ENCODE assay signal across 8 cellular contexts in the genomic region with DNA sequence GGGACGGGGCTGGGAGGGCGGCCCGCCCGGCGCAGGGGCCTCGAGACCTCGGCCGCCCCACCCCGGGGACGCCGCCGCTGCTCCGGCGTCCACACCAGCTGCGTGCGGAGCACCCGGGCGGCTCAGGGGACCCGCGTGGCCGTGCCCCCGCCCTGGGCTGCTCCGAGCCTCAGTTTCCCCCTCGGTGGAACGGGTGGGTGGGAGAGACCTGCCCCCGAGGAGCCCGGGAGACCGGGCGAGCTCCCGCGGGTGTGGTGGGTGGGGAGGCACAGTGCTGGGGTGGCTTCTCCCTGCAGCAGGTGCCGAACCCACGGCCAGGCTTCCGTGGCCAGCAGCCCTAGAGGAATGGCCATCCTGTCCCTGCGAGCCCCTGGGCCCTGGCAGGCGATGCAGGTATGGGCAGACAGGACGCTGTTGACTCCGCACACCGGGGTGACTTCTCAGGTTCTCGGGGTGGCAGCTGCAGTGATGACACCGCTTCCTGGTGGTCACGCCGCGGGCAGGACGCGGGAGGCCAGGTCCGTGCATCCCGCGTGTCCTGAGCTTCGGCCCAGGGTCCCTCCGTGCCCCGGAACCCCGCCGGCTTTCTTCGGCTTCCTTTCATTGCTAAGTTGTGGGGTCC. TPM values are rescaled to one million over a fixed set of nuclear protein-coding genes. Genes with fewer than 3 reads are reported as not detected.
DNase-seq lines count a peak whose midpoint lies in the region; ATAC-seq and TF ChIP-seq lines count a peak whose summit lies in the region.

No MANE protein-coding gene starts in this region.

- no peaks in the 10 kb centered on the region for H3K36me3 Mint-ChIP-seq in activated CD4-positive, alpha-beta T cell treated with anti-CD3 and anti-CD28 coated beads, Interleukin-2, amount 10 ng/mL, durations not matched to agents 24 days and 14 days (ENCODE audit: low read depth)
- no peaks in the 10 kb centered on the region for H3K36me3 Mint-ChIP-seq in activated naive CD8-positive, alpha-beta T cell treated with anti-CD3 and anti-CD28 coated beads, Interleukin-2, amount 50 U/mL, for 24 hours (ENCODE audit: low read depth)

- peak overlapping the region; percentile 82 for H3K4me3 ChIP-seq in kidney epithelial cell (ENCODE audit: low read depth, low read length)
- peak overlapping the region; percentile 47 to 54 for H3K4me3 ChIP-seq in testis

- TF ChIP-seq CTCF in kidney epithelial cell (IDR thresholded peaks at IDR 0.05; ENCODE audit: insufficient read depth, low read length, poor library complexity, severe bottlenecking) = no peak
- no peak for TF ChIP-seq CTCF in testis (IDR thresholded peaks at IDR 0.05)

- no peak overlapping the region for H3K27ac Mint-ChIP-seq in activated CD4-positive, alpha-beta T cell treated with anti-CD3 and anti-CD28 coated beads, Interleukin-2, amount 10 ng/mL, durations not matched to agents 24 days and 14 days
- H3K27ac Mint-ChIP-seq in activated naive CD8-positive, alpha-beta T cell treated with anti-CD3 and anti-CD28 coated beads, Interleukin-2, amount 50 U/mL, for 24 hours = peak overlapping the region; percentile 54

- H3K27me3 Mint-ChIP-seq in activated CD4-positive, alpha-beta T cell treated with anti-CD3 and anti-CD28 coated beads, Interleukin-2, amount 10 ng/mL, durations not matched to agents 24 days and 14 days = peaks cover 31% of the 10 kb centered on the region
- H3K27me3 Mint-ChIP-seq in activated naive CD8-positive, alpha-beta T cell treated with anti-CD3 and anti-CD28 coated beads, Interleukin-2, amount 50 U/mL, for 24 hours = peaks cover 20% of the 10 kb centered on the region

- no peaks in the 10 kb centered on the region for H3K9me3 ChIP-seq in testis

- H3K27ac ChIP-seq in testis = no peak overlapping the region

- peaks cover 6% of the 10 kb centered on the region for H3K4me1 ChIP-seq in testis

- no peaks in the 10 kb centered on the region for H3K36me3 ChIP-seq in kidney epithelial cell (ENCODE audit: control insufficient read depth, insufficient read depth, low read length)
- no peaks in the 10 kb centered on the region for H3K36me3 ChIP-seq in testis (ENCODE audit: low read depth, missing control alignments)

- H3K27me3 ChIP-seq in kidney epithelial cell (ENCODE audit: control insufficient read depth, insufficient read depth, low read length) (no peaks in the 10 kb centered on the region), testis (no peaks in the 10 kb centered on the region)

- WGBS in testis, 2 donors = 31 to 40% methylated on average over 1 to 26 of the region's 55 CpGs

- no peaks in the 10 kb centered on the region for H3K9me3 Mint-ChIP-seq in activated CD4-positive, alpha-beta T cell treated with anti-CD3 and anti-CD28 coated beads, Interleukin-2, amount 10 ng/mL, durations not matched to agents 24 days and 14 days
- no peaks in the 10 kb centered on the region for H3K9me3 Mint-ChIP-seq in activated naive CD8-positive, alpha-beta T cell treated with anti-CD3 and anti-CD28 coated beads, Interleukin-2, amount 50 U/mL, for 24 hours

- peak overlapping the region; percentile 83 for H3K4me3 Mint-ChIP-seq in activated CD4-positive, alpha-beta T cell treated with anti-CD3 and anti-CD28 coated beads, Interleukin-2, amount 10 ng/mL, durations not matched to agents 24 days and 14 days
- peak overlapping the region; percentile 67 for H3K4me3 Mint-ChIP-seq in activated naive CD8-positive, alpha-beta T cell treated with anti-CD3 and anti-CD28 coated beads, Interleukin-2, amount 50 U/mL, for 24 hours

- intact Hi-C loops in activated CD4-positive, alpha-beta T cell treated with anti-CD3 and anti-CD28 coated beads, Interleukin-2, amount 10 ng/mL, durations not matched to agents 24 days and 14 days (cut with micrococcal nuclease) = loop anchor here (2.0 to 5.0 kb wide), 2 partner anchors 24 to 73 kb away; no protein-coding TSS in a partner anchor
- intact Hi-C loops in testis (cut with DNase I; ENCODE audit: low total_unique reads) = no loop called here

- no peak for ATAC-seq in activated naive CD8-positive, alpha-beta T cell treated with anti-CD3 and anti-CD28 coated beads, Interleukin-2, amount 50 U/mL, for 24 hours

- DNase-seq in activated CD4-positive, alpha-beta T cell treated with anti-CD3 and anti-CD28 coated beads, Interleukin-2, amount 10 ng/mL, durations not matched to agents 24 days and 14 days = no peak
- no peak for DNase-seq in activated CD4-positive, alpha-beta T cell treated with anti-CD3 and anti-CD28 coated beads for 1 hour
- DNase-seq in activated naive CD8-positive, alpha-beta T cell treated with anti-CD3 and anti-CD28 coated beads, Interleukin-2, amount 50 U/mL, for 24 hours = no peak
- DNase-seq in kidney epithelial cell (ENCODE audit: low read depth) = no peak
- no peak for DNase-seq in testis
- DNase-seq in DMS79 (lab: John Stamatoyannopoulos, UW) = no peak
- DNase-seq in ureter (ENCODE audit: low spot score) = no peak
- no peak for DNase-seq in GDM1 (lab: John Stamatoyannopoulos, UW)

- TF ChIP-seq POLR2A in testis (IDR thresholded peaks at IDR 0.05) = no peak

- H3K4me1 Mint-ChIP-seq in activated CD4-positive, alpha-beta T cell treated with anti-CD3 and anti-CD28 coated beads, Interleukin-2, amount 10 ng/mL, durations not matched to agents 24 days and 14 days = peaks cover 7% of the 10 kb centered on the region
- peaks cover 31% of the 10 kb centered on the region for H3K4me1 Mint-ChIP-seq in activated naive CD8-positive, alpha-beta T cell treated with anti-CD3 and anti-CD28 coated beads, Interleukin-2, amount 50 U/mL, for 24 hours

RNA-seq across cellular contexts. Expression of a gene that starts 0.7 kb away (rescaled TPM):
- 39.0 and 42.2 TPM in 2 replicates for total RNA-seq in activated CD4-positive, alpha-beta T cell treated with anti-CD3 and anti-CD28 coated beads, Interleukin-2, amount 10 ng/mL, durations not matched to agents 24 days and 14 days
- total RNA-seq in kidney epithelial cell = 101 and 107 TPM in 2 replicates
- 10 to 100 TPM; 38.1 to 46.4 TPM for total RNA-seq in testis
- polyA plus RNA-seq in testis (ENCODE audit: insufficient read depth, low read depth, low replicate concordance) = 26.8 TPM
- 45.9 TPM for total RNA-seq in ureter

RNA-seq across cellular contexts. Expression of a gene that starts 26.1 kb away (rescaled TPM):
- total RNA-seq in activated CD4-positive, alpha-beta T cell treated with anti-CD3 and anti-CD28 coated beads, Interleukin-2, amount 10 ng/mL, durations not matched to agents 24 days and 14 days = 2.2 and 2.6 TPM in 2 replicates
- total RNA-seq in kidney epithelial cell (599 and 683 TPM in 2 replicates), testis (10 to 100 TPM; 38.8 to 61.7 TPM), ureter (4.1 TPM)
- 56.5 TPM for polyA plus RNA-seq in testis (ENCODE audit: insufficient read depth, low read depth, low replicate concordance)

RNA-seq across cellular contexts. Expression of a gene that starts 30.6 kb away (rescaled TPM):
- total RNA-seq in activated CD4-positive, alpha-beta T cell treated with anti-CD3 and anti-CD28 coated beads, Interleukin-2, amount 10 ng/mL, durations not matched to agents 24 days and 14 days = 4.6 and 5.9 TPM in 2 replicates
- total RNA-seq in kidney epithelial cell (1.5 and 3.0 TPM in 2 replicates), testis (10 to 100 TPM; 40.0 to 53.7 TPM), ureter (12.3 TPM)
- 30.1 TPM for polyA plus RNA-seq in testis (ENCODE audit: insufficient read depth, low read depth, low replicate concordance)
